8 cellular contexts compared by ENCODE assay signal in genomic region chr18:8367217-8367988, GRCh38.
DNase-seq lines count a peak whose midpoint lies in the region; ATAC-seq and TF ChIP-seq lines count a peak whose summit lies in the region.

No MANE protein-coding gene starts in this region.

- TF ChIP-seq EP300 in upper lobe of left lung (IDR thresholded peaks at IDR 0.05) = no peak

- TF ChIP-seq POLR2A in upper lobe of left lung (IDR thresholded peaks at IDR 0.05) = no peak

- H3K27me3 Mint-ChIP-seq in Calu3 (ENCODE audit: unreplicated experiment) = no peaks in the 10 kb centered on the region

- TF ChIP-seq CTCF in Calu3 (IDR thresholded peaks at IDR 0.05; ENCODE audit: unreplicated experiment) (peak; percentile 76), upper lobe of left lung (IDR thresholded peaks at IDR 0.05) (peak in 5 of 6 experiments; percentile 35 to 58 (median 48))

- DNase-seq in Calu3 (peak; percentile 70), midbrain (lab: John Stamatoyannopoulos, UW) (peak; percentile 31), upper lobe of left lung (peak; percentile 43 to 90)
- peak in 1 of 3 donors; percentile 2 for DNase-seq in effector memory CD4-positive, alpha-beta T cell

- no peaks in the 10 kb centered on the region for H3K4me1 Mint-ChIP-seq in Calu3 (ENCODE audit: low read depth, unreplicated experiment)

- H3K9me3 ChIP-seq in effector memory CD4-positive, alpha-beta T cell (ENCODE audit: control insufficient read depth, low read length) = no peaks in the 10 kb centered on the region
- no peaks in the 10 kb centered on the region for H3K9me3 ChIP-seq in upper lobe of left lung

- H3K27ac ChIP-seq in effector memory CD4-positive, alpha-beta T cell (ENCODE audit: insufficient read depth, low read length, poor library complexity, severe bottlenecking) = no peak overlapping the region
- H3K27ac ChIP-seq in upper lobe of left lung = peak overlapping the region in 3 of 4 donors; percentile 27 to 63 (median 58)

- CTCF ChIA-PET in Calu3 (lab: Charles Lee) = no interaction called here

- intact Hi-C loops in Calu3 (cut with micrococcal nuclease; ENCODE audit: unreplicated experiment) = loop anchor here (10.0 kb wide), 1 partner anchor 283 kb away; no protein-coding TSS in a partner anchor

- peak overlapping the region; percentile 77 for H3K4me3 Mint-ChIP-seq in Calu3 (ENCODE audit: low read depth, unreplicated experiment)

- no peak overlapping the region for H3K27ac Mint-ChIP-seq in Calu3 (ENCODE audit: unreplicated experiment)

- peaks cover 5% of the 10 kb centered on the region for H3K36me3 Mint-ChIP-seq in Calu3 (ENCODE audit: insufficient read depth, unreplicated experiment)

- no TSS peak for BruUV-seq in Calu3 (replicated peaks; lab: Mats Ljungman, UMichigan)

- ATAC-seq in HG03432 (IDR thresholded peaks at IDR 0.05; ENCODE audit: unreplicated experiment) = peak; percentile 46
- peak; percentile 44; the same call in 1 of the 3 replicates for ATAC-seq in SK-N-SH treated with all-trans-retinoic acid at 6 μM for 48 hours
- ATAC-seq in upper lobe of left lung (ENCODE audit: low FRiP score in 2 of 2) = peak; percentile 31 to 66
- ATAC-seq in HG03025 (IDR thresholded peaks at IDR 0.05; ENCODE audit: low FRiP score, unreplicated experiment) = no peak
- ATAC-seq in HG03095 (IDR thresholded peaks at IDR 0.05; ENCODE audit: unreplicated experiment) = no peak

- WGBS in upper lobe of left lung, 2 donors = 12 to 13% methylated on average over 23 to 43 of the region's 47 CpGs

- H3K9me3 Mint-ChIP-seq in Calu3 (ENCODE audit: low read depth, unreplicated experiment) = no peaks in the 10 kb centered on the region

- H3K36me3 ChIP-seq in effector memory CD4-positive, alpha-beta T cell (ENCODE audit: control insufficient read depth, insufficient read depth, low read length) = no peaks in the 10 kb centered on the region
- H3K36me3 ChIP-seq in upper lobe of left lung = no peaks in the 10 kb centered on the region

- H3K4me1 ChIP-seq in effector memory CD4-positive, alpha-beta T cell (ENCODE audit: control insufficient read depth, insufficient read depth, low read length, poor library complexity, severe bottlenecking) = no peaks in the 10 kb centered on the region
- H3K4me1 ChIP-seq in upper lobe of left lung = peaks cover 4 to 12% (median 9%) of the 10 kb centered on the region in 4 donors

- H3K27me3 ChIP-seq in effector memory CD4-positive, alpha-beta T cell (replicated peaks; ENCODE audit: control insufficient read depth, insufficient read depth, low read length, poor library complexity, severe bottlenecking) = no peaks in the 10 kb centered on the region
- no peaks in the 10 kb centered on the region for H3K27me3 ChIP-seq in upper lobe of left lung

- H3K4me3 ChIP-seq in effector memory CD4-positive, alpha-beta T cell (ENCODE audit: insufficient read depth, low read depth, low read length, poor library complexity, severe bottlenecking) = peak overlapping the region; percentile 35
- H3K4me3 ChIP-seq in upper lobe of left lung = peak overlapping the region in 3 of 4 donors; percentile 26 to 41 (median 35)

TF ChIP-seq in SK-N-SH treated with all-trans-retinoic acid at 6 μM for 48 hours, 23 proteins besides CTCF, POLR2A, EP300 and RAD21:
- TF ChIP-seq ARNTL (CRISPR knock-in tag; IDR thresholded peaks at IDR 0.05; ENCODE audit: borderline replicate concordance, low read depth) (no peak), ISL1 (CRISPR knock-in tag; IDR thresholded peaks at IDR 0.05) (no peak), RARB (CRISPR knock-in tag; IDR thresholded peaks at IDR 0.05) (no peak), OSR1 (CRISPR knock-in tag; IDR thresholded peaks at IDR 0.05) (no peak), ZFP3 (CRISPR knock-in tag; IDR thresholded peaks at IDR 0.05) (no peak), ESRRG (CRISPR knock-in tag; IDR thresholded peaks at IDR 0.05) (no peak), TOX (CRISPR knock-in tag; IDR thresholded peaks at IDR 0.05; ENCODE audit: borderline replicate concordance) (no peak)
- TF ChIP-seq, protein P1, sequence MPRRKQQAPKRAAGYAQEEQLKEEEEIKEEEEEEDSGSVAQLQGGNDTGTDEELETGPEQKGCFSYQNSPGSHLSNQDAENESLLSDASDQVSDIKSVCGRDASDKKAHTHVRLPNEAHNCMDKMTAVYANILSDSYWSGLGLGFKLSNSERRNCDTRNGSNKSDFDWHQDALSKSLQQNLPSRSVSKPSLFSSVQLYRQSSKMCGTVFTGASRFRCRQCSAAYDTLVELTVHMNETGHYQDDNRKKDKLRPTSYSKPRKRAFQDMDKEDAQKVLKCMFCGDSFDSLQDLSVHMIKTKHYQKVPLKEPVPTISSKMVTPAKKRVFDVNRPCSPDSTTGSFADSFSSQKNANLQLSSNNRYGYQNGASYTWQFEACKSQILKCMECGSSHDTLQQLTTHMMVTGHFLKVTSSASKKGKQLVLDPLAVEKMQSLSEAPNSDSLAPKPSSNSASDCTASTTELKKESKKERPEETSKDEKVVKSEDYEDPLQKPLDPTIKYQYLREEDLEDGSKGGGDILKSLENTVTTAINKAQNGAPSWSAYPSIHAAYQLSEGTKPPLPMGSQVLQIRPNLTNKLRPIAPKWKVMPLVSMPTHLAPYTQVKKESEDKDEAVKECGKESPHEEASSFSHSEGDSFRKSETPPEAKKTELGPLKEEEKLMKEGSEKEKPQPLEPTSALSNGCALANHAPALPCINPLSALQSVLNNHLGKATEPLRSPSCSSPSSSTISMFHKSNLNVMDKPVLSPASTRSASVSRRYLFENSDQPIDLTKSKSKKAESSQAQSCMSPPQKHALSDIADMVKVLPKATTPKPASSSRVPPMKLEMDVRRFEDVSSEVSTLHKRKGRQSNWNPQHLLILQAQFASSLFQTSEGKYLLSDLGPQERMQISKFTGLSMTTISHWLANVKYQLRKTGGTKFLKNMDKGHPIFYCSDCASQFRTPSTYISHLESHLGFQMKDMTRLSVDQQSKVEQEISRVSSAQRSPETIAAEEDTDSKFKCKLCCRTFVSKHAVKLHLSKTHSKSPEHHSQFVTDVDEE (CRISPR knock-in tag; IDR thresholded peaks at IDR 0.05) = no peak
- TF ChIP-seq, protein P2, sequence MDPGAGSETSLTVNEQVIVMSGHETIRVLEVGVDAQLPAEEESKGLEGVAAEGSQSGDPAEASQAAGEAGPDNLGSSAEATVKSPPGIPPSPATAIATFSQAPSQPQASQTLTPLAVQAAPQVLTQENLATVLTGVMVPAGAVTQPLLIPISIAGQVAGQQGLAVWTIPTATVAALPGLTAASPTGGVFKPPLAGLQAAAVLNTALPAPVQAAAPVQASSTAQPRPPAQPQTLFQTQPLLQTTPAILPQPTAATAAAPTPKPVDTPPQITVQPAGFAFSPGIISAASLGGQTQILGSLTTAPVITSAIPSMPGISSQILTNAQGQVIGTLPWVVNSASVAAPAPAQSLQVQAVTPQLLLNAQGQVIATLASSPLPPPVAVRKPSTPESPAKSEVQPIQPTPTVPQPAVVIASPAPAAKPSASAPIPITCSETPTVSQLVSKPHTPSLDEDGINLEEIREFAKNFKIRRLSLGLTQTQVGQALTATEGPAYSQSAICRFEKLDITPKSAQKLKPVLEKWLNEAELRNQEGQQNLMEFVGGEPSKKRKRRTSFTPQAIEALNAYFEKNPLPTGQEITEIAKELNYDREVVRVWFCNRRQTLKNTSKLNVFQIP (CRISPR knock-in tag; IDR thresholded peaks at IDR 0.05; ENCODE audit: borderline replicate concordance, low read depth) = no peak

Comparison
In these comparisons a context has a peak if more than half of its experiments do, and no peak if none do; other contexts are left out.
1. ATAC-seq: peak in HG03432 (single experiment), SK-N-SH treated with all-trans-retinoic acid at 6 μM for 48 hours (single experiment) and upper lobe of left lung (2 of 2); none in HG03025 (single experiment) and HG03095 (single experiment).